In genomic region chr20:11569163-11569562, GRCh38 we compare ENCODE assay signal across 23 cellular contexts.
DNase-seq lines count a peak whose midpoint lies in the region; ATAC-seq lines count a peak whose summit lies in the region.
"Had no signal": no experiment of that assay in that cellular context is flagged by ENCODE, and none has a peak within 500 bp of the region (broad histone marks: within the 10 kb centered on the region; RNA-seq: fewer than 3 reads in every experiment).

No MANE protein-coding gene starts in this region.

- no peak for ATAC-seq in activated naive CD4-positive, alpha-beta T cell treated with anti-CD3 and anti-CD28 coated beads, Interleukin-2, amount 50 U/mL, for 72 hours
- ATAC-seq: activated T-cell treated with anti-CD3 and anti-CD28 coated beads, Interleukin-2, amount 50 U/mL, for 72 hours had no signal

- no peaks in the 10 kb centered on the region for H3K36me3 Mint-ChIP-seq in activated naive CD4-positive, alpha-beta T cell treated with anti-CD3 and anti-CD28 coated beads, Interleukin-2, amount 50 U/mL, for 72 hours
- H3K36me3 Mint-ChIP-seq: CD4-positive, alpha-beta memory T cell; immature natural killer cell had no signal

- in situ Hi-C loops in SK-MEL-5 (cut with HindIII; ENCODE audit: low pct_unique_long_range_greater_than_20kb, low sequenced_read_pairs), result no loop called here

- H3K9me3 Mint-ChIP-seq in activated naive CD4-positive, alpha-beta T cell treated with anti-CD3 and anti-CD28 coated beads, Interleukin-2, amount 50 U/mL, for 72 hours, result no peaks in the 10 kb centered on the region
- H3K9me3 Mint-ChIP-seq: dendritic cell treated with granulocyte-macrophage colony-stimulating factor and Interleukin-4, amounts not matched to agents 40 ng/mL and 50 ng/mL, for 4 days had no signal

- DNase-seq in H4 (ENCODE audit: low spot score), result peak; percentile 31
- peak; percentile 15 for DNase-seq in NCI-H1436 treated with DMSO at 0.1 percent for 48 hours (lab: John Stamatoyannopoulos, UW)
- DNase-seq in SK-MEL-5 (ENCODE audit: low read depth, low spot score), result peak; percentile 52
- peak; percentile 60 for DNase-seq in islet precursor cell
- DNase-seq in retina, result no peak
- DNase-seq in activated naive CD4-positive, alpha-beta T cell treated with anti-CD3 and anti-CD28 coated beads, Interleukin-2, amount 50 U/mL, for 72 hours (ENCODE audit: low spot score in 2 of 2), result no peak
- DNase-seq in activated T-cell treated with anti-CD3 and anti-CD28 coated beads, Interleukin-2, amount 50 U/mL, for 48 hours, result no peak
- DNase-seq: activated CD4-positive, alpha-beta T cell treated with anti-CD3 and anti-CD28 coated beads for 48 hours; activated naive CD4-positive, alpha-beta T cell treated with anti-CD3 and anti-CD28 coated beads for 36 hours; activated T-cell treated with anti-CD3 and anti-CD28 coated beads, Interleukin-2, amount 50 U/mL, for 72 hours; anterior cingulate cortex; CD4-positive, alpha-beta memory T cell; DMS153; immature natural killer cell; Kasumi-1; NCI-H2029 treated with DMSO at 0.1 percent for 48 hours; NCI-H526; OCI-M1; Right ventricle myocardium superior; spleen; T-helper 1 cell had no signal

- H3K27ac Mint-ChIP-seq in activated naive CD4-positive, alpha-beta T cell treated with anti-CD3 and anti-CD28 coated beads, Interleukin-2, amount 50 U/mL, for 72 hours, result no peak overlapping the region
- H3K27ac Mint-ChIP-seq: activated naive CD4-positive, alpha-beta T cell treated with anti-CD3 and anti-CD28 coated beads for 36 hours; activated T-cell treated with anti-CD3 and anti-CD28 coated beads, Interleukin-2, amount 50 U/mL, for 72 hours; CD4-positive, alpha-beta memory T cell; dendritic cell treated with granulocyte-macrophage colony-stimulating factor and Interleukin-4, amounts not matched to agents 40 ng/mL and 50 ng/mL, for 4 days; immature natural killer cell; stimulated activated naive CD8-positive, alpha-beta T cell treated with anti-CD3 and anti-CD28 coated beads, Interleukin-15, Interleukin-2, amounts not matched to agents 100 ng/mL and 50 ng/mL, for 24 hours had no signal

Comparison
In these comparisons a context has a peak if more than half of its experiments do, and no peak if none do; other contexts are left out.
1. DNase-seq: peak in H4 (single experiment), NCI-H1436 treated with DMSO at 0.1 percent for 48 hours (single experiment), SK-MEL-5 (single experiment) and islet precursor cell (single experiment); none in retina (single experiment), activated naive CD4-positive, alpha-beta T cell treated with anti-CD3 and anti-CD28 coated beads, Interleukin-2, amount 50 U/mL, for 72 hours (0 of 2) and activated T-cell treated with anti-CD3 and anti-CD28 coated beads, Interleukin-2, amount 50 U/mL, for 48 hours (0 of 2).